Comparison of ENCODE assay signal across 8 cellular contexts in the genomic region with DNA sequence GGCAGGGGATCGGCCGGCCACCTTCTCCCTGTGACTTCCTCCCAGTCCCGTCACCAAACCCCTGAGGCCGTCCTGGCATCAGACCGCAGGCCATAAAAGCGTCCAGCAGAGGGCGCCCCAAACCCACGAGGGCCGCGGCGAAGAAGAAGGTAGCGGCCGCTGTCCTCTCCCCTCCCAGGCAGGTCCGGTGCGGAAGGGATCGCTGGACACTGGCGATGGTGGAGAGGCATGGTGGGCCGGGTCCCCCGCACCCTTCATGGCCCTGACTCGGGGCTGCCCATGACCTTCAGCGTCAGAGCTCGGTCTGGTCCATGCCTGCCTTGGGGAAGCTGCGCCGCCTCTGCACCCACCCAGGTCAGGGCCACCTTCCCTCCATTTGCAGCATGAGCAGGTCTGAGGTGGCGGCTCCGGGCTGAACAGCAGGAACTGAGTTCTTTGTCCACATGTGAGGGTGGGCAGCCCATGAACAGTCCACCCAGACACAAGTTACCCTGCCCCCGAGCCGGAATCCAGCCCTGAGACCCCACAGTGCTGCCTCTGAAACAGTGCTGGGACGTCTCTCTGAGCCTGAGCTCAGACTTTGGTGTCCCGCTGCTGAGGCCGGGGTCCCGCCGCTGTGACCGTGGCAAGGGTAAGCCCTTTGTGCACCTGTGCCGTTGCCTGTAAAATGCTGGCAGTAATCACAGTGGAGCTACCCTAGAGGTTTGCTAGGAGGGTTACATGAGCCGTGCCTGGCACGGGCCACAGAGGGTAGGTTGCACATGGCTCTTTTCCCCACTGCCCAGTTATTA. TPM values are rescaled to one million over a fixed set of nuclear protein-coding genes. Genes with fewer than 3 reads are reported as not detected.
DNase-seq lines count a peak whose midpoint lies in the region; ATAC-seq and TF ChIP-seq lines count a peak whose summit lies in the region.

No MANE protein-coding gene starts in this region.

- ATAC-seq in GM19023 (IDR thresholded peaks at IDR 0.05; ENCODE audit: unreplicated experiment) (peak; percentile 80), HG03457 (IDR thresholded peaks at IDR 0.05; ENCODE audit: unreplicated experiment) (peak; percentile 57), memory B cell (ENCODE audit: low read depth) (peak; percentile 94)
- peak; percentile 91 for ATAC-seq in activated CD8-positive, alpha-beta T cell treated with anti-CD3 and anti-CD28 coated beads for 36 hours

- POLR2A ChIA-PET in AG04450 (lab: Yijun Ruan, JAX) = no interaction called here
- POLR2A ChIA-PET in activated CD8-positive, alpha-beta T cell treated with anti-CD3 and anti-CD28 coated beads for 36 hours (lab: Charles Lee) = no interaction called here

- no peak overlapping the region for H3K27ac ChIP-seq in AG04450 (ENCODE audit: low read depth, low read length)

- DNase-seq in AG04450 (ENCODE audit: low read depth, low spot score) (peak; percentile 8), NCI-H82 treated with DMSO at 0.1 percent for 48 hours (lab: John Stamatoyannopoulos, UW; ENCODE audit: unreplicated experiment) (peak; percentile 23), memory B cell (ENCODE audit: low spot score in 2 of 2) (peak; percentile 85 to 90)
- peak; percentile 89 for DNase-seq in activated CD8-positive, alpha-beta T cell treated with anti-CD3 and anti-CD28 coated beads for 36 hours
- DNase-seq in effector CD8-positive, alpha-beta T cell (lab: John Stamatoyannopoulos, UW) = peak; percentile 69
- peak; percentile 68 for DNase-seq in stimulated activated CD8-positive, alpha-beta memory T cell treated with anti-CD3 and anti-CD28 coated beads, Interleukin-12 subunit alpha, Interleukin-12 subunit beta, amount 100 ng/mL, for 1 hour (ENCODE audit: low read depth)

- H3K36me3 Mint-ChIP-seq in activated CD8-positive, alpha-beta T cell treated with anti-CD3 and anti-CD28 coated beads for 36 hours (ENCODE audit: low read depth) = no peaks in the 10 kb centered on the region
- no peaks in the 10 kb centered on the region for H3K36me3 Mint-ChIP-seq in memory B cell

- no peak overlapping the region for H3K27ac Mint-ChIP-seq in activated CD8-positive, alpha-beta T cell treated with anti-CD3 and anti-CD28 coated beads for 36 hours
- no peak overlapping the region for H3K27ac Mint-ChIP-seq in memory B cell

- H3K4me3 ChIP-seq in AG04450 (ENCODE audit: low read depth, low read length) = peak overlapping the region; percentile 45

- CTCF ChIA-PET in AG04450 (lab: Charles Lee) = interaction anchor here (0.5 to 3.3 kb wide), 22 partner anchors 10 to 337 kb away, joined by 3 to 46 read pairs (median 4); no protein-coding TSS in a partner anchor
- CTCF ChIA-PET in activated CD8-positive, alpha-beta T cell treated with anti-CD3 and anti-CD28 coated beads for 36 hours (lab: Charles Lee) = interaction anchor here (0.6 to 3.7 kb wide), 33 partner anchors 9 to 340 kb away, joined by 3 to 24 read pairs (median 4); no protein-coding TSS in a partner anchor

- intact Hi-C loops in activated CD8-positive, alpha-beta T cell treated with anti-CD3 and anti-CD28 coated beads for 36 hours (cut with micrococcal nuclease) = loop anchor here (5.0 kb wide), 2 partner anchors 219 to 319 kb away; no protein-coding TSS in a partner anchor

- H3K4me3 Mint-ChIP-seq in activated CD8-positive, alpha-beta T cell treated with anti-CD3 and anti-CD28 coated beads for 36 hours = no peak overlapping the region
- peak overlapping the region; percentile 63 for H3K4me3 Mint-ChIP-seq in memory B cell

- peaks cover 3% of the 10 kb centered on the region for H3K9me3 Mint-ChIP-seq in activated CD8-positive, alpha-beta T cell treated with anti-CD3 and anti-CD28 coated beads for 36 hours
- no peaks in the 10 kb centered on the region for H3K9me3 Mint-ChIP-seq in memory B cell

- TF ChIP-seq CTCF in AG04450 (IDR thresholded peaks at IDR 0.05; ENCODE audit: low read depth, low read length) = peak; percentile 92
- TF ChIP-seq CTCF in activated CD8-positive, alpha-beta T cell treated with anti-CD3 and anti-CD28 coated beads for 36 hours (IDR thresholded peaks at IDR 0.05) = peak; percentile 88

- peaks cover 4% of the 10 kb centered on the region for H3K9me3 ChIP-seq in AG04450 (ENCODE audit: control insufficient read depth, insufficient read depth, low read length)

- H3K4me1 Mint-ChIP-seq in activated CD8-positive, alpha-beta T cell treated with anti-CD3 and anti-CD28 coated beads for 36 hours (ENCODE audit: low read depth) = no peaks in the 10 kb centered on the region
- H3K4me1 Mint-ChIP-seq in memory B cell = peaks cover 6% of the 10 kb centered on the region

- peaks cover 3% of the 10 kb centered on the region for H3K27me3 Mint-ChIP-seq in activated CD8-positive, alpha-beta T cell treated with anti-CD3 and anti-CD28 coated beads for 36 hours
- H3K27me3 Mint-ChIP-seq in memory B cell = no peaks in the 10 kb centered on the region

- no peaks in the 10 kb centered on the region for H3K27me3 ChIP-seq in AG04450 (ENCODE audit: control insufficient read depth, insufficient read depth, low read length)

RNA-seq across cellular contexts. Expression of gene CMIP, which starts 40.8 kb away (rescaled TPM):
- 2.7 and 5.5 TPM in 2 replicates for polyA plus RNA-seq in AG04450 (2011; rRNA removed)
- 8.3 and 14.3 TPM in 2 replicates for polyA minus RNA-seq in AG04450 (2011; rRNA and poly(A)+ RNA removed)
- 10 to 100 TPM; 37.6 to 38.5 TPM for total RNA-seq in activated CD8-positive, alpha-beta T cell treated with anti-CD3 and anti-CD28 coated beads for 36 hours

Comparison
In these comparisons a context has a peak if more than half of its experiments do, and no peak if none do; other contexts are left out.
1. DNase-seq: peak in every context shown above with its lines; median percentile 89 in activated CD8-positive, alpha-beta T cell treated with anti-CD3 and anti-CD28 coated beads for 36 hours; 88 in memory B cell; 69 in effector CD8-positive, alpha-beta T cell; 68 in stimulated activated CD8-positive, alpha-beta memory T cell treated with anti-CD3 and anti-CD28 coated beads, Interleukin-12 subunit alpha, Interleukin-12 subunit beta, amount 100 ng/mL, for 1 hour; 23 in NCI-H82 treated with DMSO at 0.1 percent for 48 hours; 8 in AG04450.